ENCODE assay signal across 8 cellular contexts in genomic region chr16:30567991-30568638, GRCh38. TPM values are rescaled to one million over a fixed set of nuclear protein-coding genes. Genes with fewer than 3 reads are reported as not detected.
A peak's percentile ranks its signal among the peaks of the same experiment; 100 is the strongest.
DNase-seq lines count a peak whose midpoint lies in the region; ATAC-seq, FAIRE-seq and TF ChIP-seq lines count a peak whose summit lies in the region.

No MANE protein-coding gene starts in this region.

- H3K9me3 ChIP-seq in mucosa of descending colon (no peaks in the 10 kb centered on the region), ovary (no peaks in the 10 kb centered on the region)

- no peaks in the 10 kb centered on the region for H3K36me3 ChIP-seq in mucosa of descending colon (ENCODE audit: low read depth)
- no peaks in the 10 kb centered on the region for H3K36me3 ChIP-seq in ovary

- H3K27ac ChIP-seq in ovary = no peak overlapping the region

- TF ChIP-seq EP300 in ovary (IDR thresholded peaks at IDR 0.05) = no peak

- no peak for TF ChIP-seq POLR2A in ovary (IDR thresholded peaks at IDR 0.05)

- peak; percentile 37 for ATAC-seq in GM18873 (IDR thresholded peaks at IDR 0.05; ENCODE audit: low FRiP score, unreplicated experiment)
- ATAC-seq in mucosa of descending colon = peak; percentile 18
- no peak for ATAC-seq in GM21528 (IDR thresholded peaks at IDR 0.05; ENCODE audit: low FRiP score, unreplicated experiment)

- H3K27me3 ChIP-seq in ovary = no peaks in the 10 kb centered on the region

- no peak for FAIRE-seq in D721Med (lab: Jason Lieb, UNC)

- TF ChIP-seq CTCF in mucosa of descending colon (IDR thresholded peaks at IDR 0.05) (no peak), D721Med (IDR thresholded peaks at IDR 0.05; ENCODE audit: insufficient read depth, missing control alignments) (no peak), ovary (IDR thresholded peaks at IDR 0.05) (no peak)

- H3K4me3 ChIP-seq in mucosa of descending colon = no peak overlapping the region
- H3K4me3 ChIP-seq in ovary = no peak overlapping the region

- intact Hi-C loops in mucosa of descending colon (cut with DNase I, micrococcal nuclease) = no loop called here
- intact Hi-C loops in ovary (cut with DNase I) = no loop called here

- peak; percentile 77 for DNase-seq in A172 (ENCODE audit: low spot score)
- DNase-seq in NCI-H2196 treated with DMSO at 0.1 percent for 48 hours (lab: John Stamatoyannopoulos, UW; ENCODE audit: unreplicated experiment) = peak; percentile 39
- DNase-seq in activated naive CD4-positive, alpha-beta T cell treated with anti-CD3 and anti-CD28 coated beads, Interleukin-2, amount 50 U/mL, for 16 hours = peak; percentile 39
- DNase-seq in mucosa of descending colon = peak in 1 of 3 donors; percentile 14
- no peak for DNase-seq in D721Med (ENCODE audit: insufficient read length, low spot score)
- DNase-seq in ovary = no peak

- WGBS in ovary, 3 donors = 58 to 66% (median 64%) methylated on average over 6 of the region's 6 CpGs

- peaks cover 27% of the 10 kb centered on the region for H3K4me1 ChIP-seq in mucosa of descending colon (ENCODE audit: low read depth)
- H3K4me1 ChIP-seq in ovary (ENCODE audit: insufficient read depth) = peaks cover 10% of the 10 kb centered on the region

RNA-seq across cellular contexts. Expression of gene ZNF688, which starts 3.4 kb away (rescaled TPM):
- 6.9 and 11.9 TPM in 2 replicates for total RNA-seq in A172 (2014; rRNA removed; shearing (Covaris generic))
- total RNA-seq in mucosa of descending colon = 10 to 100 TPM; 17.0 to 23.0 (median 20.7) TPM
- 10 to 100 TPM; 10.4 to 31.2 (median 15.4) TPM for total RNA-seq in ovary
- 10 to 100 TPM; 10.3 to 16.1 TPM for polyA plus RNA-seq in ovary

RNA-seq across cellular contexts. Expression of gene ZNF764, which starts 9.9 kb away (rescaled TPM):
- 7.3 and 8.1 TPM in 2 replicates for total RNA-seq in A172 (2014; rRNA removed; shearing (Covaris generic))
- total RNA-seq in mucosa of descending colon (10 to 100 TPM; 11.2 to 20.2 (median 12.7) TPM), ovary (10 to 100 TPM in 5 of 7 donors, 1 to 10 TPM in 2; 6.8 to 14.5 (median 13.2) TPM)
- polyA plus RNA-seq in ovary = 1 to 10 TPM; 4.3 to 9.6 TPM

RNA-seq across cellular contexts. Expression of gene ZNF785, which starts 17.4 kb away (rescaled TPM):
- total RNA-seq in A172 (2014; rRNA removed; shearing (Covaris generic)) = not detected in 2 replicates
- total RNA-seq in mucosa of descending colon = 10 to 100 TPM; 14.7 to 28.4 (median 24.8) TPM
- total RNA-seq in ovary = 10 to 100 TPM in 5 of 7 donors, 1 to 10 TPM in 2; 7.0 to 29.4 (median 22.2) TPM
- polyA plus RNA-seq in ovary = 10 to 100 TPM; 11.7 to 14.8 TPM

RNA-seq across cellular contexts. Expression of gene ZNF747, which starts 33.5 kb away (rescaled TPM):
- 2.0 and 2.5 TPM in 2 replicates for total RNA-seq in A172 (2014; rRNA removed; shearing (Covaris generic))
- total RNA-seq in mucosa of descending colon (10 to 100 TPM in 2 of 3 donors, 1 to 10 TPM in 1; 9.2 to 13.8 (median 10.5) TPM), ovary (10 to 100 TPM; 11.9 to 19.2 (median 12.9) TPM)
- 10 to 100 TPM in 1 of 2 donors, 1 to 10 TPM in 1; 8.4 to 11.4 TPM for polyA plus RNA-seq in ovary

RNA-seq across cellular contexts. Expression of gene ZNF768, which starts 41.7 kb away (rescaled TPM):
- total RNA-seq in A172 (2014; rRNA removed; shearing (Covaris generic)) = 43.7 and 61.6 TPM in 2 replicates
- 10 to 100 TPM; 53.9 to 70.1 (median 65.9) TPM for total RNA-seq in mucosa of descending colon
- total RNA-seq in ovary = 10 to 100 TPM; 20.5 to 43.2 (median 38.6) TPM
- polyA plus RNA-seq in ovary = 10 to 100 TPM; 12.4 to 40.6 TPM

Comparison
In these comparisons a context has a peak if more than half of its experiments do, and no peak if none do; other contexts are left out.
1. DNase-seq: peak in A172 (single experiment), NCI-H2196 treated with DMSO at 0.1 percent for 48 hours (single experiment) and activated naive CD4-positive, alpha-beta T cell treated with anti-CD3 and anti-CD28 coated beads, Interleukin-2, amount 50 U/mL, for 16 hours (single experiment); none in D721Med (single experiment) and ovary (0 of 5).